19 cellular contexts compared by ENCODE assay signal in the genomic region with DNA sequence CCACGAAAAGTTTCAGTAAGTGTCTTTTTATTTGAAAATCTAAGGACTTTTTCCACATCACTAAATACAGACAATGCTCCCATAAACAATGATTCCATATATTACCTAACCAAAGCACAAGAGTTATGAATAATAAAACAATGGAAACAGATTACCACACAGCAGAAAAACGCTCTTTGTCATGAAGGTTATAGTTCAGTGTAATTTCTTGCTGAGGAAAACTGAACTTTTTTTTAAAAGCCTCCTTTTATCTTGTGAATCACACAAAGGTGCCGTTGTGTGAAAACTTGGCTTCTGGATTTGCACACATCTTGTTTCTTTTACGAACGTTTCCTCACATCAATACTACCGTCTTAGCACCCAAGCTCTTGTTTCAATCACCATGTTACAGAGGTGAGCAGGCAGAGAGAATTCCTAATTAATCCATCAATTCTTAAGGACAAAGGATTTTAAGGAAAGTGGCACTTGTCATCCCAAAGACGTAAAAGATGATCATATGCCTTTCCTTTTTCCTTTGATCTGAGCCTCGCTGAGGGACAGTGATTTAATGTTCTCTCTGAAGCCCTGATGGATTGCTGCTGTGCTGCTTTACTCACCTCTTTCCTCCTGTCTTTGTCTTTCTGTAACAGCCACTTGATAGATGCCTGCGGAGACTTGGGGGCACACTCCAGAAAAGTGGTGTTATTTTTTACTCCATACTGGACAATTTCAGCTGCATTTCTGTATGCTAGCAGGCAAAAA.
DNase-seq lines count a peak whose midpoint lies in the region; ATAC-seq, FAIRE-seq and TF ChIP-seq lines count a peak whose summit lies in the region.
"Had no signal": no experiment of that assay in that cellular context is flagged by ENCODE, and none has a peak within 500 bp of the region (broad histone marks: within the 10 kb centered on the region; RNA-seq: fewer than 3 reads in every experiment).

No MANE protein-coding gene starts in this region.

- peak overlapping the region; percentile 57 for H2AFZ ChIP-seq in HCT116 (ENCODE audit: low read depth, low read length, poor library complexity, severe bottlenecking)

- intact Hi-C loops in HCT116 (cut with micrococcal nuclease) = no loop called here
- intact Hi-C loops in posterior cingulate gyrus (cut with DNase I) = no loop called here

- ATAC-seq in HCT116 (peak; percentile 79), WTC11 (peak; percentile 69), HG03196 (IDR thresholded peaks at IDR 0.05; ENCODE audit: unreplicated experiment) (no peak)
- ATAC-seq in activated naive CD8-positive, alpha-beta T cell treated with anti-CD3 and anti-CD28 coated beads, Interleukin-2, amount 50 U/mL, for 24 hours = no peak
- ATAC-seq: activated CD4-positive, alpha-beta T cell treated with anti-CD3 and anti-CD28 coated beads for 36 hours; T-helper 17 cell had no signal

- H3K4me1 Mint-ChIP-seq in WTC11 = peaks cover 17% of the 10 kb centered on the region
- H3K4me1 Mint-ChIP-seq in activated naive CD8-positive, alpha-beta T cell treated with anti-CD3 and anti-CD28 coated beads, Interleukin-2, amount 50 U/mL, for 24 hours = no peaks in the 10 kb centered on the region
- H3K4me1 Mint-ChIP-seq: activated CD4-positive, alpha-beta T cell treated with anti-CD3 and anti-CD28 coated beads for 36 hours; T-helper 17 cell had no signal

- no TSS peak for BruUV-seq in HCT116 (replicated peaks; lab: Mats Ljungman, UMichigan)

- no peaks in the 10 kb centered on the region for H3K27me3 ChIP-seq in HCT116 (ENCODE audit: insufficient read depth, low read length)
- H3K27me3 ChIP-seq: breast epithelium had no signal

- H3K27me3 Mint-ChIP-seq in WTC11 (ENCODE audit: low read depth) = no peaks in the 10 kb centered on the region
- H3K27me3 Mint-ChIP-seq in activated naive CD8-positive, alpha-beta T cell treated with anti-CD3 and anti-CD28 coated beads, Interleukin-2, amount 50 U/mL, for 24 hours = no peaks in the 10 kb centered on the region
- H3K27me3 Mint-ChIP-seq: activated CD4-positive, alpha-beta T cell treated with anti-CD3 and anti-CD28 coated beads for 36 hours; T-helper 17 cell had no signal

- no peaks in the 10 kb centered on the region for H3K9me3 ChIP-seq in HCT116 (ENCODE audit: control insufficient read depth in 1 of 2, insufficient read depth in 1 of 2, low read depth in 1 of 2, low read length in 2 of 2)
- H3K9me3 ChIP-seq: breast epithelium had no signal

- H3K27ac ChIP-seq in HCT116 (ENCODE audit: low read depth, low read length) = peak overlapping the region; percentile 66

- H3K9ac ChIP-seq in HCT116 (ENCODE audit: low read length) = peak overlapping the region; percentile 56

- no peaks in the 10 kb centered on the region for H3K36me3 ChIP-seq in HCT116 (ENCODE audit: control insufficient read depth in 1 of 2, insufficient read depth in 2 of 2, low read length in 2 of 2)
- H3K36me3 ChIP-seq: breast epithelium had no signal

- no peaks in the 10 kb centered on the region for H4K20me1 ChIP-seq in HCT116 (ENCODE audit: insufficient read depth)

- no peaks in the 10 kb centered on the region for H3K36me3 Mint-ChIP-seq in WTC11
- H3K36me3 Mint-ChIP-seq in activated naive CD8-positive, alpha-beta T cell treated with anti-CD3 and anti-CD28 coated beads, Interleukin-2, amount 50 U/mL, for 24 hours (ENCODE audit: low read depth) = no peaks in the 10 kb centered on the region

- POLR2A ChIA-PET in HCT116 (lab: Charles Lee) (no interaction called here), WTC11 (lab: Charles Lee) (interaction anchor here (0.9 kb wide), 1 partner anchor 19 kb away, joined by 3 read pairs; no protein-coding TSS in a partner anchor)

- no peaks in the 10 kb centered on the region for H3K9me2 ChIP-seq in HCT116 (ENCODE audit: insufficient read depth)

- H3K4me3 Mint-ChIP-seq in WTC11 = no peak overlapping the region
- no peak overlapping the region for H3K4me3 Mint-ChIP-seq in activated naive CD8-positive, alpha-beta T cell treated with anti-CD3 and anti-CD28 coated beads, Interleukin-2, amount 50 U/mL, for 24 hours
- H3K4me3 Mint-ChIP-seq: activated CD4-positive, alpha-beta T cell treated with anti-CD3 and anti-CD28 coated beads for 36 hours; T-helper 17 cell had no signal

- no peaks in the 10 kb centered on the region for H3K79me2 ChIP-seq in HCT116 (ENCODE audit: insufficient read depth, low read length)

- CTCF ChIA-PET in HCT116 (lab: Charles Lee) = no interaction called here
- CTCF ChIA-PET in WTC11 (lab: Charles Lee) = no interaction called here

- H3K4me1 ChIP-seq in HCT116 (ENCODE audit: control insufficient read depth in 1 of 2, insufficient read depth in 2 of 2, low read length in 2 of 2) = peaks cover 6 to 27% of the 10 kb centered on the region in 2 experiments; a peak in 3 of 4 replicates
- H3K4me1 ChIP-seq: breast epithelium had no signal

- peak; percentile 79 for DNase-seq in HCT116 (ENCODE audit: low read depth, low spot score)
- no peak for DNase-seq in WTC11 (ENCODE audit: low spot score)
- DNase-seq in fibroblast of pulmonary artery (ENCODE audit: low read depth) = peak; percentile 57
- DNase-seq in non-pigmented ciliary epithelial cell (ENCODE audit: low read depth) = peak; percentile 45
- DNase-seq in activated naive CD8-positive, alpha-beta T cell treated with anti-CD3 and anti-CD28 coated beads, Interleukin-2, amount 50 U/mL, for 24 hours = no peak
- no peak for DNase-seq in frontal cortex (ENCODE audit: low spot score in 2 of 2)
- no peak for DNase-seq in posterior cingulate gyrus
- DNase-seq: activated CD4-positive, alpha-beta T cell treated with anti-CD3 and anti-CD28 coated beads for 36 hours; activated CD8-positive, alpha-beta memory T cell treated with anti-CD3 and anti-CD28 coated beads, Interleukin-2, amount 50 U/mL, for 4 hours; activated naive CD4-positive, alpha-beta T cell; MV-4-11; NCI-H2171; SHP77; T-helper 17 cell had no signal

- peak overlapping the region; percentile 21 for H3K27ac Mint-ChIP-seq in WTC11
- no peak overlapping the region for H3K27ac Mint-ChIP-seq in activated naive CD8-positive, alpha-beta T cell treated with anti-CD3 and anti-CD28 coated beads, Interleukin-2, amount 50 U/mL, for 24 hours
- H3K27ac Mint-ChIP-seq: activated CD4-positive, alpha-beta T cell treated with anti-CD3 and anti-CD28 coated beads for 36 hours; T-helper 17 cell had no signal

- no peak for TF ChIP-seq CTCF in HCT116 (IDR thresholded peaks at IDR 0.05 in 2 of 3, conservative IDR thresholded peaks at IDR 0.05 in 1 of 3; ENCODE audit: borderline replicate concordance in 1 of 3, insufficient read depth in 1 of 3, low read depth in 2 of 3, low read length in 2 of 3)
- TF ChIP-seq CTCF in WTC11 (IDR thresholded peaks at IDR 0.05) = no peak
- no peak for TF ChIP-seq CTCF in fibroblast of pulmonary artery (IDR thresholded peaks at IDR 0.05; ENCODE audit: low read length, missing control alignments)

- H3K4me3 ChIP-seq in HCT116 (replicated peaks in 1 of 2; ENCODE audit: low read depth in 1 of 2, low read length in 2 of 2) (peak overlapping the region; percentile 33 to 53), fibroblast of pulmonary artery (replicated peaks; ENCODE audit: low read depth, low read length) (no peak overlapping the region)
- H3K4me3 ChIP-seq: breast epithelium had no signal

- RAD21 ChIA-PET in HCT116 (lab: Charles Lee; ENCODE audit: low non-redundant PET in 1 of 2, low total read pairs in 2 of 2, uncharacterized antibody in 2 of 2, unreplicated experiment in 2 of 2) = no interaction called here

- TF ChIP-seq RAD21 in HCT116 (IDR thresholded peaks at IDR 0.05; ENCODE audit: low read depth) = no peak

- no peak for FAIRE-seq in frontal cortex (lab: Jason Lieb, UNC)
- FAIRE-seq: GM18507, GM19239, keratinocyte had no signal

- no peak for TF ChIP-seq POLR2A in HCT116 (IDR thresholded peaks at IDR 0.05; ENCODE audit: borderline replicate concordance, extremely low read depth, insufficient read depth, insufficient read length)

- H3K4me2 ChIP-seq in HCT116 (ENCODE audit: low read length) = peak overlapping the region; percentile 83

- H3K9me3 Mint-ChIP-seq in WTC11 = no peaks in the 10 kb centered on the region
- no peaks in the 10 kb centered on the region for H3K9me3 Mint-ChIP-seq in activated naive CD8-positive, alpha-beta T cell treated with anti-CD3 and anti-CD28 coated beads, Interleukin-2, amount 50 U/mL, for 24 hours

TF ChIP-seq in HCT116, 20 proteins besides CTCF, POLR2A, EP300 and RAD21 (continues in another document):
- no peak for TF ChIP-seq TCF7L2 (IDR thresholded peaks at IDR 0.05; ENCODE audit: borderline replicate concordance, extremely low read depth, insufficient read depth, insufficient read length)
- no peak for TF ChIP-seq EZH2 (IDR thresholded peaks at IDR 0.05)
- peak; percentile 54 for TF ChIP-seq CEBPB (IDR thresholded peaks at IDR 0.05; ENCODE audit: low read depth)
- TF ChIP-seq SIN3A (IDR thresholded peaks at IDR 0.05; ENCODE audit: low read depth) = peak; percentile 49; the same call in 1 of the 2 replicates
- TF ChIP-seq ZNF274 (IDR thresholded peaks at IDR 0.05; ENCODE audit: low read depth, low read length) = no peak
- TF ChIP-seq ATF3 (IDR thresholded peaks at IDR 0.05) = no peak
- peak; percentile 33; the same call in 1 of the 2 replicates for TF ChIP-seq CBX3 (IDR thresholded peaks at IDR 0.05; ENCODE audit: low read depth)
- TF ChIP-seq POLR2AphosphoS5 (IDR thresholded peaks at IDR 0.05; ENCODE audit: low read depth, low read length) = no peak
- TF ChIP-seq JUND (IDR thresholded peaks at IDR 0.05) = peak; percentile 37; the same call in 1 of the 2 replicates

TF ChIP-seq in WTC11, 78 proteins besides CTCF, POLR2A, EP300 and RAD21 (continues in another document):
- TF ChIP-seq NFE2L1 (CRISPR knock-in tag; IDR thresholded peaks at IDR 0.05) = no peak
- TF ChIP-seq KAT7 (CRISPR knock-in tag; IDR thresholded peaks at IDR 0.05; ENCODE audit: borderline replicate concordance) = no peak
- no peak for TF ChIP-seq GTF2I (CRISPR knock-in tag; conservative IDR thresholded peaks at IDR 0.05)

Comparison
In these comparisons a context has a peak if more than half of its experiments do, and no peak if none do; other contexts are left out.
1. ATAC-seq: peak in HCT116 (single experiment) and WTC11 (single experiment); none in HG03196 (single experiment) and activated naive CD8-positive, alpha-beta T cell treated with anti-CD3 and anti-CD28 coated beads, Interleukin-2, amount 50 U/mL, for 24 hours (single experiment).
2. DNase-seq: peak in HCT116 (single experiment), fibroblast of pulmonary artery (single experiment) and non-pigmented ciliary epithelial cell (single experiment); none in WTC11 (single experiment), activated naive CD8-positive, alpha-beta T cell treated with anti-CD3 and anti-CD28 coated beads, Interleukin-2, amount 50 U/mL, for 24 hours (single experiment), frontal cortex (0 of 2) and posterior cingulate gyrus (0 of 10).
3. Of the 4 proteins assayed by ChIP-seq in both WTC11 and HCT116: peak only in WTC11: none; only in HCT116: SP1; in both: none; in neither: 3.